In genomic region chr18:78892201-78892600, GRCh38 we compare ENCODE assay signal across 27 cellular contexts.
"Had no signal": no experiment of that assay in that cellular context is flagged by ENCODE, and none has a peak within 500 bp of the region (broad histone marks: within the 10 kb centered on the region; RNA-seq: fewer than 3 reads in every experiment).

No MANE protein-coding gene starts in this region.

- H3K4me3 Mint-ChIP-seq: effector memory CD8-positive, alpha-beta T cell; mesothelial cell of epicardium; naive B cell; natural killer cell treated with Interleukin-12 subunit alpha and Interleukin-12 subunit beta and Interleukin-15 and Interleukin-18, amount 100 ng/mL, for 72 hours; neural crest cell; stimulated activated naive CD8-positive, alpha-beta T cell treated with anti-CD3 and anti-CD28 coated beads, Interleukin-15, amount 100 ng/mL, for 72 hours had no signal

- H3K27ac ChIP-seq: colonic mucosa, gastrocnemius medialis, neutrophil, pancreas, suprapubic skin, transverse colon, upper lobe of right lung, uterus had no signal

- H3K27me3 ChIP-seq: colonic mucosa, neutrophil, transverse colon, upper lobe of right lung, uterus had no signal

- H3K4me1 Mint-ChIP-seq: mesothelial cell of epicardium; naive B cell; neural crest cell; stimulated activated naive CD8-positive, alpha-beta T cell treated with anti-CD3 and anti-CD28 coated beads, Interleukin-15, amount 100 ng/mL, for 72 hours had no signal

- H3K36me3 ChIP-seq: colonic mucosa, gastrocnemius medialis, neutrophil, pancreas, suprapubic skin, transverse colon, upper lobe of right lung, uterus had no signal

- H3K4me2 ChIP-seq: smooth muscle cell had no signal

- H3K4me1 ChIP-seq: colonic mucosa, gastrocnemius medialis, pancreas, suprapubic skin, transverse colon, upper lobe of right lung, uterus had no signal

- H3K36me3 Mint-ChIP-seq: mesothelial cell of epicardium had no signal

- H3K27ac Mint-ChIP-seq: effector memory CD8-positive, alpha-beta T cell; mesothelial cell of epicardium; naive B cell; natural killer cell treated with Interleukin-12 subunit alpha and Interleukin-12 subunit beta and Interleukin-15 and Interleukin-18, amount 100 ng/mL, for 72 hours; stimulated activated naive CD8-positive, alpha-beta T cell treated with anti-CD3 and anti-CD28 coated beads, Interleukin-15, amount 100 ng/mL, for 72 hours had no signal

- H3K27me3 Mint-ChIP-seq: stimulated activated naive CD8-positive, alpha-beta T cell treated with anti-CD3 and anti-CD28 coated beads, Interleukin-15, amount 100 ng/mL, for 72 hours had no signal

- H3K9me3 ChIP-seq: colonic mucosa, gastrocnemius medialis, neutrophil, pancreas, upper lobe of right lung had no signal

- DNase-seq: colonic mucosa; dermis blood vessel endothelial cell; effector memory CD8-positive, alpha-beta T cell; foreskin fibroblast; gastrocnemius medialis; mesenchymal stem cell; mucosa of descending colon; naive B cell; pancreas; retina; stimulated activated CD4-positive, alpha-beta T cell treated with anti-CD3 and anti-CD28 coated beads, Interleukin-12 subunit alpha, Interleukin-12 subunit beta, amount 100 ng/mL, for 4 hours; stimulated activated CD4-positive, alpha-beta T cell treated with anti-CD3 and anti-CD28 coated beads, Interleukin-1b, Interleukin-23, amount 100 ng/mL, for 48 hours; stimulated activated CD4-positive, alpha-beta T cell treated with anti-CD3 and anti-CD28 coated beads, Interleukin-4, amount 100 ng/mL, for 1 hour; stimulated activated CD8-positive, alpha-beta memory T cell treated with anti-CD3 and anti-CD28 coated beads, Interleukin-4, amount 100 ng/mL, for 48 hours; stimulated activated naive CD4-positive, alpha-beta T cell; stimulated activated naive CD8-positive, alpha-beta T cell treated with anti-CD3 and anti-CD28 coated beads, Interleukin-15, amount 100 ng/mL, for 72 hours; transverse colon; upper lobe of right lung; uterus had no signal

- ATAC-seq: effector memory CD8-positive, alpha-beta T cell; gastrocnemius medialis; left lobe of liver; mucosa of descending colon; natural killer cell treated with Interleukin-12 subunit alpha and Interleukin-12 subunit beta and Interleukin-15 and Interleukin-18, amount 100 ng/mL, for 72 hours; pancreas; sciatic nerve; stimulated activated naive CD8-positive, alpha-beta T cell treated with anti-CD3 and anti-CD28 coated beads, Interleukin-15, amount 100 ng/mL, for 72 hours; upper lobe of right lung had no signal

- H3K4me3 ChIP-seq: colonic mucosa, gastrocnemius medialis, mucosa of descending colon, pancreas, smooth muscle cell, suprapubic skin, transverse colon, upper lobe of right lung, uterus had no signal
